Comparison of ENCODE assay signal across 2 cellular contexts in the genomic region with DNA sequence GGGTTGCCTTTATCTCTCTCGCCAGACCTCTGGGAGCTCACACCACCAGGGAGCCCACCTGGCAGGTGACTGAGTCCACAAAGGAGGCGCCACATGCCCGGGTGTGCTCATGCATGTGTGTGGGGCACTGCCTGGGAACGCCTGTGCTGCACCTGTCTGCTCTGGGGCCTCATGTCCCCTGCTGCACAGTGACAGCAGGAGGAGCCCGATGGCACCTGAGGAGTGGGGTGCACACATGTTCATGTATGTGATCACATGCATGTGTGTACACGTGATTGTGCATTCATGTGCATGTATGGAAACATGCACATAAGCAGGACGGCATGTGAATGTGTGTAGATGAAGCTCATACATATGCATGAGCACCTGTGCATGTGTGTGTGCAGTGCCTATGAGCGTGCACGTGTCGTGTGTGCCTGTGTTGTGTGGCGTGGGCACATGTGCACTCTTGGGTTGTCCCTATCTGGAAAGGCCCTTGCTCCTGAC.
A peak's percentile ranks its signal among the peaks of the same experiment; 100 is the strongest.
TF ChIP-seq lines count a peak whose summit lies in the region.

No MANE protein-coding gene starts in this region.

TF ChIP-seq in IMR-90, 13 proteins besides CTCF, POLR2A, EP300 and RAD21:
- TF ChIP-seq MXI1 (IDR thresholded peaks at IDR 0.05; ENCODE audit: borderline replicate concordance, low read depth, low read length) (no peak), SMC3 (IDR thresholded peaks at IDR 0.05; ENCODE audit: low read depth, low read length) (no peak), FOS (IDR thresholded peaks at IDR 0.05; ENCODE audit: low read depth, low read length) (no peak), ELK1 (IDR thresholded peaks at IDR 0.05; ENCODE audit: borderline replicate concordance, low read depth, low read length) (no peak), BHLHE40 (IDR thresholded peaks at IDR 0.05; ENCODE audit: low read depth, low read length) (no peak), CHD1 (IDR thresholded peaks at IDR 0.05; ENCODE audit: low read depth, low read length) (no peak), CEBPB (IDR thresholded peaks at IDR 0.05; ENCODE audit: low read depth, low read length) (no peak), MAZ (IDR thresholded peaks at IDR 0.05; ENCODE audit: borderline replicate concordance, low read depth, low read length) (no peak), MAFK (IDR thresholded peaks at IDR 0.05; ENCODE audit: low read depth, low read length) (no peak), USF2 (IDR thresholded peaks at IDR 0.05; ENCODE audit: low read depth, low read length) (no peak), NFE2L2 (IDR thresholded peaks at IDR 0.05; ENCODE audit: low read depth, low read length) (no peak), RCOR1 (IDR thresholded peaks at IDR 0.05; ENCODE audit: insufficient replicate concordance, low read length) (no peak), RFX5 (IDR thresholded peaks at IDR 0.05; ENCODE audit: low read depth, low read length) (no peak)

TF ChIP-seq in GM12878, 131 proteins besides CTCF, POLR2A, EP300 and RAD21:
- TF ChIP-seq POU2F2 (IDR thresholded peaks at IDR 0.05; ENCODE audit: borderline replicate concordance, low read depth, low read length) (peak; percentile 76; the same call in 1 of the 3 replicates), BCL3 (IDR thresholded peaks at IDR 0.05; ENCODE audit: borderline replicate concordance, insufficient read depth, low read depth, low read length, poor library complexity, severe bottlenecking) (peak; percentile 27), SUPT20H (IDR thresholded peaks at IDR 0.05; ENCODE audit: borderline replicate concordance, control insufficient read depth, low read depth, low read length) (no peak), STAT3 (IDR thresholded peaks at IDR 0.05; ENCODE audit: low read depth, low read length) (no peak), PML (IDR thresholded peaks at IDR 0.05; ENCODE audit: low read length) (no peak), SMARCA5 (IDR thresholded peaks at IDR 0.05) (no peak), RBBP5 (conservative IDR thresholded peaks at IDR 0.05) (no peak), YBX1 (IDR thresholded peaks at IDR 0.05) (no peak), BHLHE40 (IDR thresholded peaks at IDR 0.05; ENCODE audit: borderline replicate concordance in 1 of 2, low read depth in 2 of 2, low read length in 1 of 2) (0 out of 4 replicates have a peak, but pooled peaks of 1 of the 2 experiments have one; percentile 20)
- TF ChIP-seq, protein P1, sequence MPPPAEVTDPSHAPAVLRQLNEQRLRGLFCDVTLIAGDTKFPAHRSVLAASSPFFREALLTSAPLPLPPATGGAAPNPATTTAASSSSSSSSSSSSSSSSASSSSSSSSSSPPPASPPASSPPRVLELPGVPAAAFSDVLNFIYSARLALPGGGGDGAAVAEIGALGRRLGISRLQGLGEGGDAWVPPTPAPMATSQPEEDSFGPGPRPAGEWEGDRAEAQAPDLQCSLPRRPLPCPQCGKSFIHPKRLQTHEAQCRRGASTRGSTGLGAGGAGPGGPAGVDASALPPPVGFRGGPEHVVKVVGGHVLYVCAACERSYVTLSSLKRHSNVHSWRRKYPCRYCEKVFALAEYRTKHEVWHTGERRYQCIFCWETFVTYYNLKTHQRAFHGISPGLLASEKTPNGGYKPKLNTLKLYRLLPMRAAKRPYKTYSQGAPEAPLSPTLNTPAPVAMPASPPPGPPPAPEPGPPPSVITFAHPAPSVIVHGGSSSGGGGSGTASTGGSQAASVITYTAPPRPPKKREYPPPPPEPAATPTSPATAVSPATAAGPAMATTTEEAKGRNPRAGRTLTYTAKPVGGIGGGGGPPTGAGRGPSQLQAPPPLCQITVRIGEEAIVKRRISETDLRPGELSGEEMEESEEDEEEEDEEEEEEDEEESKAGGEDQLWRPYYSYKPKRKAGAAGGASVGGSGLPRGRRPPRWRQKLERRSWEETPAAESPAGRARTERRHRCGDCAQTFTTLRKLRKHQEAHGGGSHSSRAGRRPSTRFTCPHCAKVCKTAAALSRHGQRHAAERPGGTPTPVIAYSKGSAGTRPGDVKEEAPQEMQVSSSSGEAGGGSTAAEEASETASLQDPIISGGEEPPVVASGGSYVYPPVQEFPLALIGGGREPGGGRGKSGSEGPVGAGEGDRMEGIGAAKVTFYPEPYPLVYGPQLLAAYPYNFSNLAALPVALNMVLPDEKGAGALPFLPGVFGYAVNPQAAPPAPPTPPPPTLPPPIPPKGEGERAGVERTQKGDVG (CRISPR knock-in tag; IDR thresholded peaks at IDR 0.05), result no peak
